ENCODE assay signal across 19 cellular contexts in genomic region chr2:133957724-133958123, GRCh38.
"Had no signal": no experiment of that assay in that cellular context is flagged by ENCODE, and none has a peak within 500 bp of the region (broad histone marks: within the 10 kb centered on the region; RNA-seq: fewer than 3 reads in every experiment).

No MANE protein-coding gene starts in this region.

- H3K27me3 ChIP-seq: esophagus muscularis mucosa, gastrocnemius medialis, heart right ventricle had no signal

- H3K9me3 ChIP-seq: esophagus muscularis mucosa, gastrocnemius medialis, heart right ventricle, left ventricle myocardium inferior, lower lobe of right lung, mucosa of descending colon had no signal

- H3K36me3 ChIP-seq: esophagus muscularis mucosa, gastrocnemius medialis, heart right ventricle, left ventricle myocardium inferior, lower lobe of right lung had no signal

- H3K4me3 ChIP-seq: coronary artery, dorsolateral prefrontal cortex, esophagus muscularis mucosa, gastrocnemius medialis, heart right ventricle, left ventricle myocardium inferior, lower lobe of right lung, mucosa of descending colon had no signal

- DNase-seq: cerebellar nuclear complex; dermis blood vessel endothelial cell; dorsolateral prefrontal cortex; effector CD4-positive, alpha-beta T cell; effector memory CD4-positive, alpha-beta T cell; foreskin melanocyte; gastrocnemius medialis; glutamatergic neuron; head of caudate nucleus; heart right ventricle; hippocampal formation; left colon; left ventricle myocardium inferior; lower lobe of right lung; mesenchymal stem cell; mucosa of descending colon had no signal

- H3K4me1 ChIP-seq: gastrocnemius medialis, lower lobe of right lung had no signal

- ATAC-seq: gastrocnemius medialis, left colon, left lobe of liver, lower lobe of right lung, mucosa of descending colon had no signal

- H3K27ac ChIP-seq: coronary artery, dorsolateral prefrontal cortex, esophagus muscularis mucosa, gastrocnemius medialis, left ventricle myocardium inferior, lower lobe of right lung had no signal
